8 cellular contexts compared by ENCODE assay signal in the genomic region with DNA sequence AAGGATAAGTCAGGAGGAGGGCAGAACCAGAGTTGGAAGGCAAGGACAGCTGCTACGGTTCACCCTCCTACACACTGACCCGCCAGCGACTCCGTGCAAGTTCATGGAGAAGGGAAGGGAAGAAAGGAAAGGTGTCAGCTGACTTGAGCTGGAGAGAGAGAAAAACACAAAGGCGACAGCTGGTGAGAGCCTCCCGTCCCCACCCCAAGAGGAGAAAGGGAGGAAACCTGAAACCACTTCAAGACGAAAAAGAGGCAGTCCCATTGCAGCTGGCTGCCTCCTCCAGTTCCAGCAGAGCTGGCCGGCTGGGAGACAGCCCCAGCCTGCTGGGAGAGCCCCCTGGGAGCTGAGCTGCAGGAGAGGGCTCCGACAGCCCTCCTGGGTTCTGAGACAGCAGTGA.
DNase-seq lines count a peak whose midpoint lies in the region; ATAC-seq and TF ChIP-seq lines count a peak whose summit lies in the region.

No MANE protein-coding gene starts in this region.

- no peak overlapping the region for H3K9ac ChIP-seq in NT2/D1 (ENCODE audit: insufficient read length, low read depth)
- H3K9ac ChIP-seq in parathyroid adenoma, result no peak overlapping the region

- no peak overlapping the region for H3K4me3 Mint-ChIP-seq in stimulated activated naive B cell treated with anti-CD40 and anti-IgM and Interleukin-4, amounts not matched to agents 10 μg/mL and 1 μg/mL and 100 μg/mL, for 72 hours

- H3K4me1 ChIP-seq in NT2/D1 (ENCODE audit: insufficient read depth, insufficient read length) (peaks cover 2% of the 10 kb centered on the region), parathyroid adenoma (peaks cover 21% of the 10 kb centered on the region)

- no peak for TF ChIP-seq CTCF in parathyroid adenoma (IDR thresholded peaks at IDR 0.05)

- H3K4me3 ChIP-seq in NT2/D1 (ENCODE audit: insufficient read length, low read depth) (no peak overlapping the region), parathyroid adenoma (ENCODE audit: low read depth, low read length) (no peak overlapping the region)

- peaks cover 0 to 1% of the 10 kb centered on the region in 2 donors for H3K9me3 Mint-ChIP-seq in stimulated activated naive B cell treated with anti-CD40 and anti-IgM and Interleukin-4, amounts not matched to agents 10 μg/mL and 1 μg/mL and 100 μg/mL, for 72 hours

- no peak for ATAC-seq in stimulated activated naive B cell treated with anti-CD40 and anti-IgM and Interleukin-4, amounts not matched to agents 10 μg/mL and 1 μg/mL and 100 μg/mL, for 72 hours (replicated peaks)
- ATAC-seq in GM21367 (IDR thresholded peaks at IDR 0.05; ENCODE audit: unreplicated experiment), result no peak

- H3K27ac Mint-ChIP-seq in stimulated activated naive B cell treated with anti-CD40 and anti-IgM and Interleukin-4, amounts not matched to agents 10 μg/mL and 1 μg/mL and 100 μg/mL, for 72 hours, result no peak overlapping the region

- H3K4me2 ChIP-seq in parathyroid adenoma (ENCODE audit: low read length), result peak overlapping the region; percentile 27

- H2AFZ ChIP-seq in parathyroid adenoma, result peak overlapping the region; percentile 47

- DNase-seq in HK-2 (ENCODE audit: unreplicated experiment) (peak; percentile 41), NT2/D1 (ENCODE audit: low read depth, low spot score) (peak; percentile 66), fibroblast of peridontal ligament (ENCODE audit: extremely low read depth) (peak; percentile 72), 8988T (no peak), NAMALWA (ENCODE audit: low spot score) (no peak)
- no peak for DNase-seq in stimulated activated naive B cell treated with anti-CD40 and anti-IgM and Interleukin-4, amounts not matched to agents 10 μg/mL and 1 μg/mL and 100 μg/mL, for 72 hours

- H3K27ac ChIP-seq in parathyroid adenoma, result peak overlapping the region; percentile 11

- no peaks in the 10 kb centered on the region for H3K4me1 Mint-ChIP-seq in stimulated activated naive B cell treated with anti-CD40 and anti-IgM and Interleukin-4, amounts not matched to agents 10 μg/mL and 1 μg/mL and 100 μg/mL, for 72 hours

- H3K9me3 ChIP-seq in NT2/D1 (ENCODE audit: insufficient read depth, low read length) (no peaks in the 10 kb centered on the region), parathyroid adenoma (ENCODE audit: control insufficient read depth, low read length) (no peaks in the 10 kb centered on the region)

- peaks cover 4 to 9% of the 10 kb centered on the region in 2 donors for H3K27me3 Mint-ChIP-seq in stimulated activated naive B cell treated with anti-CD40 and anti-IgM and Interleukin-4, amounts not matched to agents 10 μg/mL and 1 μg/mL and 100 μg/mL, for 72 hours

- H3K36me3 Mint-ChIP-seq in stimulated activated naive B cell treated with anti-CD40 and anti-IgM and Interleukin-4, amounts not matched to agents 10 μg/mL and 1 μg/mL and 100 μg/mL, for 72 hours, result no peaks in the 10 kb centered on the region

- H3K79me2 ChIP-seq in parathyroid adenoma, result peaks cover 26% of the 10 kb centered on the region

- H3K27me3 ChIP-seq in NT2/D1 (ENCODE audit: insufficient read depth, insufficient read length) (no peaks in the 10 kb centered on the region), parathyroid adenoma (ENCODE audit: control insufficient read depth, insufficient read depth, low read length) (no peaks in the 10 kb centered on the region)

- H3K36me3 ChIP-seq in NT2/D1 (ENCODE audit: insufficient read depth, insufficient read length, low read length) (no peaks in the 10 kb centered on the region), parathyroid adenoma (ENCODE audit: control insufficient read depth, insufficient read depth, low read length) (no peaks in the 10 kb centered on the region)

Comparison
In these comparisons a context has a peak if more than half of its experiments do, and no peak if none do; other contexts are left out.
1. DNase-seq: peak in HK-2 (single experiment), NT2/D1 (single experiment) and fibroblast of peridontal ligament (single experiment); none in 8988T (single experiment), NAMALWA (single experiment) and stimulated activated naive B cell treated with anti-CD40 and anti-IgM and Interleukin-4, amounts not matched to agents 10 μg/mL and 1 μg/mL and 100 μg/mL, for 72 hours (single experiment).